In genomic region chr19:47663911-47664771, GRCh38 we compare ENCODE assay signal across 8 cellular contexts. TPM values are rescaled to one million over a fixed set of nuclear protein-coding genes. Genes with fewer than 3 reads are reported as not detected.
A peak's percentile ranks its signal among the peaks of the same experiment; 100 is the strongest.
DNase-seq lines count a peak whose midpoint lies in the region; ATAC-seq and TF ChIP-seq lines count a peak whose summit lies in the region.

No MANE protein-coding gene starts in this region.

- 54% methylated on average over 19 of the region's 24 CpGs for WGBS in esophagus muscularis mucosa

- no peaks in the 10 kb centered on the region for H3F3A ChIP-seq in PC-3 (ENCODE audit: low read length, unreplicated experiment)

- peak overlapping the region; percentile 87 for H3K4me2 ChIP-seq in PC-3 (ENCODE audit: low read length)

- no peak overlapping the region for H2AFZ ChIP-seq in PC-3 (ENCODE audit: low read length)

- H3K4me3 ChIP-seq in AG10803 (ENCODE audit: low read length) (peak overlapping the region; percentile 23), PC-3 (ENCODE audit: low read length) (peak overlapping the region; percentile 53), esophagus muscularis mucosa (peak overlapping the region; percentile 14 to 33 (median 24)), H7 (ENCODE audit: insufficient read depth, low read depth, low read length) (no peak overlapping the region)

- peak overlapping the region; percentile 86 for H3K9ac ChIP-seq in PC-3 (ENCODE audit: low read length)

- ATAC-seq in PC-3 (peak; percentile 68), HG02759 (IDR thresholded peaks at IDR 0.05; ENCODE audit: unreplicated experiment) (no peak)

- no peaks in the 10 kb centered on the region for H4K20me1 ChIP-seq in PC-3 (ENCODE audit: low read length)

- H3K9me3 ChIP-seq in PC-3 (ENCODE audit: low read length) (no peaks in the 10 kb centered on the region), esophagus muscularis mucosa (no peaks in the 10 kb centered on the region)

- no TSS peak for BruUV-seq in PC-3 (replicated peaks; lab: Mats Ljungman, UMichigan)

- DNase-seq in AG10803 (ENCODE audit: low read depth), result peak; percentile 99
- peak; percentile 86 for DNase-seq in PC-3
- DNase-seq in esophagus muscularis mucosa (ENCODE audit: extremely low spot score), result peak; percentile 94
- DNase-seq in non-pigmented ciliary epithelial cell (ENCODE audit: low read depth), result peak; percentile 93
- DNase-seq in H7, result no peak
- no peak for DNase-seq in NCI-H2196 (lab: John Stamatoyannopoulos, UW; ENCODE audit: unreplicated experiment)
- DNase-seq in NCI-H1694 treated with DMSO at 0.1 percent for 48 hours (lab: John Stamatoyannopoulos, UW), result no peak

- H3K27me3 ChIP-seq in PC-3 (ENCODE audit: low read length), result no peaks in the 10 kb centered on the region
- H3K27me3 ChIP-seq in esophagus muscularis mucosa, result no peaks in the 10 kb centered on the region
- no peaks in the 10 kb centered on the region for H3K27me3 ChIP-seq in H7 (ENCODE audit: control insufficient read depth, insufficient read depth, low read length)

- H3K4me1 ChIP-seq in PC-3 (ENCODE audit: insufficient read depth, low read length), result peaks cover 44% of the 10 kb centered on the region
- H3K4me1 ChIP-seq in esophagus muscularis mucosa, result peaks cover 86 to 97% (median 96%) of the 10 kb centered on the region in 4 donors

- H3K27ac ChIP-seq in PC-3 (ENCODE audit: low read length) (peak overlapping the region; percentile 99), esophagus muscularis mucosa (replicated peaks in 1 of 4) (peak overlapping the region; percentile 93 to 97 (median 96))

- TF ChIP-seq POLR2A in esophagus muscularis mucosa (IDR thresholded peaks at IDR 0.05; ENCODE audit: low read depth), result no peak

- intact Hi-C loops in PC-3 (cut with micrococcal nuclease), result loop anchor here (2.0 kb wide), 1 partner anchor 63 kb away; no protein-coding TSS in a partner anchor
- intact Hi-C loops in esophagus muscularis mucosa (cut with DNase I), result no loop called here

- no peak for TF ChIP-seq CTCF in AG10803 (conservative IDR thresholded peaks at IDR 0.05; ENCODE audit: low read length)
- no peak for TF ChIP-seq CTCF in PC-3 (conservative IDR thresholded peaks at IDR 0.05; ENCODE audit: low read depth, low read length)
- TF ChIP-seq CTCF in esophagus muscularis mucosa (IDR thresholded peaks at IDR 0.05), result no peak

- CTCF ChIA-PET in PC-3 (lab: Charles Lee), result no interaction called here

- peak; percentile 95 for TF ChIP-seq EP300 in esophagus muscularis mucosa (IDR thresholded peaks at IDR 0.05)

- peaks cover 45% of the 10 kb centered on the region for H3K79me2 ChIP-seq in PC-3 (ENCODE audit: low read length)

- H3K36me3 ChIP-seq in PC-3 (ENCODE audit: low read depth, low read length) (no peaks in the 10 kb centered on the region), esophagus muscularis mucosa (no peaks in the 10 kb centered on the region), H7 (replicated peaks; ENCODE audit: control insufficient read depth, insufficient read depth, low read length) (no peaks in the 10 kb centered on the region; the same call in none of the 2 replicates)

- POLR2A ChIA-PET in PC-3 (lab: Charles Lee; ENCODE audit: unreplicated experiment), result interaction anchor here (0.6 kb wide), 1 partner anchor 127 kb away, joined by 4 read pairs; no protein-coding TSS in a partner anchor

- H3K9me2 ChIP-seq in PC-3 (replicated peaks; ENCODE audit: low read length), result no peaks in the 10 kb centered on the region

RNA-seq across cellular contexts. Expression of gene EHD2, which starts 49.1 kb away (rescaled TPM):
- total RNA-seq in PC-3 (2014; rRNA removed) (0.11 and 1.4 TPM in 2 replicates), esophagus muscularis mucosa (100 to 1,000 TPM; 154 to 444 (median 250) TPM)
- 6.2 and 7.5 TPM in 2 replicates for total RNA-seq in H7 (2014; rRNA removed; shearing (Covaris generic))

RNA-seq across cellular contexts. Expression of gene BICRA, which starts 55.2 kb away (rescaled TPM):
- 1.2 and 2.4 TPM in 2 replicates for total RNA-seq in PC-3 (2014; rRNA removed)
- total RNA-seq in esophagus muscularis mucosa, result 10 to 100 TPM; 10.9 to 15.0 (median 13.8) TPM
- total RNA-seq in H7 (2014; rRNA removed; shearing (Covaris generic)), result 3.4 and 8.5 TPM in 2 replicates

Comparison
In these comparisons a context has a peak if more than half of its experiments do, and no peak if none do; other contexts are left out.
1. DNase-seq: peak in AG10803 (single experiment), PC-3 (single experiment), esophagus muscularis mucosa (single experiment) and non-pigmented ciliary epithelial cell (single experiment); none in H7 (single experiment), NCI-H2196 (single experiment) and NCI-H1694 treated with DMSO at 0.1 percent for 48 hours (single experiment).
2. RNA of gene EHD2, which starts 49.1 kb away (total RNA-seq): 154 to 444 TPM in esophagus muscularis mucosa; 6.2 to 7.5 TPM in H7 and 0.11 to 1.4 TPM in PC-3; every median in the first group is over 10 times any median in the second.